In genomic region chr10:12587408-12587807, GRCh38 we compare ENCODE assay signal across 16 cellular contexts.
A peak's percentile ranks its signal among the peaks of the same experiment; 100 is the strongest.
DNase-seq lines count a peak whose midpoint lies in the region; ATAC-seq, FAIRE-seq and TF ChIP-seq lines count a peak whose summit lies in the region.
"Had no signal": no experiment of that assay in that cellular context is flagged by ENCODE, and none has a peak within 500 bp of the region (broad histone marks: within the 10 kb centered on the region; RNA-seq: fewer than 3 reads in every experiment).

No MANE protein-coding gene starts in this region.

- no peaks in the 10 kb centered on the region for H3K27me3 ChIP-seq in keratinocyte (ENCODE audit: control insufficient read depth, extremely low read depth, insufficient read depth, low read length)
- H3K27me3 ChIP-seq in breast epithelium: no peaks in the 10 kb centered on the region
- H3K27me3 ChIP-seq: Peyer's patch, transverse colon had no signal

- H3K9me1 ChIP-seq in keratinocyte (ENCODE audit: control insufficient read depth, extremely low read depth, insufficient read depth, low read length): no peaks in the 10 kb centered on the region

- H3K4me1 ChIP-seq in keratinocyte (ENCODE audit: control insufficient read depth, extremely low read depth, insufficient read depth, low read length) (peaks cover 26% of the 10 kb centered on the region), breast epithelium (no peaks in the 10 kb centered on the region)
- H3K4me1 ChIP-seq: parathyroid adenoma had no signal

- H3K4me3 ChIP-seq in keratinocyte (ENCODE audit: control insufficient read depth in 2 of 3, extremely low read depth in 1 of 3, insufficient read depth in 2 of 3, low read depth in 1 of 3, low read length in 3 of 3): no peak overlapping the region
- no peak overlapping the region for H3K4me3 ChIP-seq in breast epithelium
- H3K4me3 ChIP-seq: Peyer's patch, transverse colon had no signal

- dilution Hi-C loops in keratinocyte (cut with MboI; ENCODE audit: extremely low pct_ligation_motif_present, low sequenced_read_pairs): no loop called here

- H3K36me3 ChIP-seq in keratinocyte (ENCODE audit: control insufficient read depth in 2 of 2, extremely low read depth in 1 of 2, insufficient read depth in 2 of 2, low read length in 2 of 2): no peaks in the 10 kb centered on the region
- H3K36me3 ChIP-seq in breast epithelium: no peaks in the 10 kb centered on the region
- H3K36me3 ChIP-seq: Peyer's patch, transverse colon had no signal

- no peak for FAIRE-seq in keratinocyte (lab: Jason Lieb, UNC)
- FAIRE-seq: frontal cortex had no signal

- DNase-seq in NCI-H1694 treated with DMSO at 0.1 percent for 48 hours (lab: John Stamatoyannopoulos, UW) (peak; percentile 23), NCI-H1694 (lab: John Stamatoyannopoulos, UW) (no peak), AG20443 (ENCODE audit: low spot score) (peak; percentile 30), NCI-H2171 treated with DMSO at 0.1 percent for 48 hours (lab: John Stamatoyannopoulos, UW) (peak; percentile 82), keratinocyte (ENCODE audit: low read depth, low spot score) (no peak), breast epithelium (ENCODE audit: low spot score in 2 of 2) (no peak), HK-2 (ENCODE audit: unreplicated experiment) (no peak)
- DNase-seq: activated CD8-positive, alpha-beta memory T cell treated with anti-CD3 and anti-CD28 coated beads for 24 hours; activated effector memory CD4-positive, alpha-beta T cell treated with anti-CD3 and anti-CD28 coated beads, Interleukin-2, amount 50 U/mL, for 16 hours; amygdala; KBM-7; Peyer's patch; transverse colon had no signal

- intact Hi-C loops in breast epithelium (cut with DNase I; ENCODE audit: low total_unique reads): no loop called here

- H3K9ac ChIP-seq in keratinocyte (ENCODE audit: control insufficient read depth, extremely low read depth, insufficient read depth, low read length): no peak overlapping the region
- H3K9ac ChIP-seq: parathyroid adenoma had no signal

- H2AFZ ChIP-seq in keratinocyte (ENCODE audit: control insufficient read depth, low read length): no peak overlapping the region
- H2AFZ ChIP-seq: parathyroid adenoma had no signal

- ATAC-seq in GM21360 (IDR thresholded peaks at IDR 0.05; ENCODE audit: unreplicated experiment): no peak

- no peak overlapping the region for H3K27ac ChIP-seq in keratinocyte (ENCODE audit: control insufficient read depth, insufficient read depth, low read length)
- H3K27ac ChIP-seq in breast epithelium: no peak overlapping the region
- H3K27ac ChIP-seq: parathyroid adenoma had no signal

- TF ChIP-seq CTCF in keratinocyte (optimal IDR thresholded peaks at IDR 0.05 in 1 of 3, IDR thresholded peaks at IDR 0.05 in 1 of 3, conservative IDR thresholded peaks at IDR 0.05 in 1 of 3; ENCODE audit: extremely low read depth in 1 of 3, insufficient read depth in 2 of 3, low read length in 3 of 3) (no peak), breast epithelium (IDR thresholded peaks at IDR 0.05) (no peak)

- no peaks in the 10 kb centered on the region for H4K20me1 ChIP-seq in keratinocyte (ENCODE audit: control insufficient read depth, extremely low read depth, insufficient read depth, low read length)

- H3K9me3 ChIP-seq in keratinocyte (ENCODE audit: control insufficient read depth, low read depth, low read length): peaks cover 2% of the 10 kb centered on the region
- no peaks in the 10 kb centered on the region for H3K9me3 ChIP-seq in breast epithelium
- H3K9me3 ChIP-seq: Peyer's patch, transverse colon had no signal

- H3K79me2 ChIP-seq in keratinocyte (ENCODE audit: control insufficient read depth, insufficient read depth, low read length): no peaks in the 10 kb centered on the region
- H3K79me2 ChIP-seq: parathyroid adenoma had no signal

- H3K4me2 ChIP-seq in keratinocyte (ENCODE audit: control insufficient read depth, extremely low read depth, insufficient read depth, low read depth, low read length): peak overlapping the region; percentile 73

- TF ChIP-seq POLR2A in breast epithelium (IDR thresholded peaks at IDR 0.05): no peak

Comparison
In these comparisons a context has a peak if more than half of its experiments do, and no peak if none do; other contexts are left out.
1. DNase-seq: peak in NCI-H1694 treated with DMSO at 0.1 percent for 48 hours (single experiment), AG20443 (single experiment) and NCI-H2171 treated with DMSO at 0.1 percent for 48 hours (single experiment); none in NCI-H1694 (single experiment), keratinocyte (single experiment), breast epithelium (0 of 2) and HK-2 (single experiment).